ENCODE assay signal across 10 cellular contexts in genomic region chr19:18657590-18658365, GRCh38. TPM values are rescaled to one million over a fixed set of nuclear protein-coding genes. Genes with fewer than 3 reads are reported as not detected.
DNase-seq lines count a peak whose midpoint lies in the region; ATAC-seq and TF ChIP-seq lines count a peak whose summit lies in the region.
"Had no signal": no experiment of that assay in that cellular context is flagged by ENCODE, and none has a peak within 500 bp of the region (broad histone marks: within the 10 kb centered on the region; RNA-seq: fewer than 3 reads in every experiment).

No MANE protein-coding gene starts in this region.

- H3K4me3 Mint-ChIP-seq in CD8-positive, alpha-beta T cell, result no peak overlapping the region
- H3K4me3 Mint-ChIP-seq: stimulated activated naive CD8-positive, alpha-beta T cell treated with anti-CD3 and anti-CD28 coated beads, Interleukin-15, Interleukin-2, amounts not matched to agents 100 ng/mL and 50 ng/mL, for 24 hours had no signal

- no peak overlapping the region for H3K27ac Mint-ChIP-seq in CD8-positive, alpha-beta T cell

- peaks cover 0 to 45% (median 34%) of the 10 kb centered on the region in 4 donors for H3K4me1 ChIP-seq in sigmoid colon
- no peaks in the 10 kb centered on the region for H3K4me1 ChIP-seq in CD8-positive, alpha-beta T cell (ENCODE audit: insufficient read depth, low read length)

- H3K9me3 Mint-ChIP-seq in CD8-positive, alpha-beta T cell, result no peaks in the 10 kb centered on the region
- H3K9me3 Mint-ChIP-seq: stimulated activated naive CD8-positive, alpha-beta T cell treated with anti-CD3 and anti-CD28 coated beads, Interleukin-15, Interleukin-2, amounts not matched to agents 100 ng/mL and 50 ng/mL, for 24 hours had no signal

- 70 to 72% methylated on average over 20 of the region's 20 CpGs for WGBS in sigmoid colon, 2 donors

- peak in 2 of 4 donors; percentile 7 to 18 for TF ChIP-seq EP300 in sigmoid colon (IDR thresholded peaks at IDR 0.05)

- no peaks in the 10 kb centered on the region for H3K27me3 ChIP-seq in sigmoid colon
- no peaks in the 10 kb centered on the region for H3K27me3 ChIP-seq in CD8-positive, alpha-beta T cell (ENCODE audit: insufficient read depth, low read length)

- TF ChIP-seq CTCF in GM10266 (IDR thresholded peaks at IDR 0.05; ENCODE audit: control insufficient read depth, insufficient read depth, low read depth, missing control alignments) (no peak), RWPE1 (conservative IDR thresholded peaks at IDR 0.05; ENCODE audit: low read depth) (no peak), sigmoid colon (IDR thresholded peaks at IDR 0.05) (no peak)
- no peak for TF ChIP-seq CTCF in CD8-positive, alpha-beta T cell (IDR thresholded peaks at IDR 0.05)

- no peak for TF ChIP-seq POLR2A in sigmoid colon (IDR thresholded peaks at IDR 0.05)

- peaks cover 4% of the 10 kb centered on the region for H3K36me3 Mint-ChIP-seq in CD8-positive, alpha-beta T cell

- DNase-seq in GM10266 (ENCODE audit: extremely low spot score) (peak; percentile 84), RWPE1 (ENCODE audit: low spot score) (peak; percentile 45), glomerular visceral epithelial cell (ENCODE audit: extremely low spot score) (peak; percentile 67), sigmoid colon (peak; percentile 82), germinal center (ENCODE audit: low spot score) (no peak)
- no peak for DNase-seq in activated CD8-positive, alpha-beta memory T cell treated with anti-CD3 and anti-CD28 coated beads, Interleukin-2, amount 50 U/mL, for 4 hours
- no peak for DNase-seq in CD8-positive, alpha-beta T cell
- DNase-seq: activated T-cell treated with anti-CD3 and anti-CD28 coated beads for 4 hours had no signal

- H3K9me3 ChIP-seq in sigmoid colon, result no peaks in the 10 kb centered on the region
- H3K9me3 ChIP-seq in CD8-positive, alpha-beta T cell (ENCODE audit: low read length), result no peaks in the 10 kb centered on the region

- no peak overlapping the region for H3K4me3 ChIP-seq in sigmoid colon
- H3K4me3 ChIP-seq in CD8-positive, alpha-beta T cell (ENCODE audit: low read depth, low read length), result no peak overlapping the region

- CTCF ChIA-PET in RWPE1 (lab: Yijun Ruan, JAX), result no interaction called here
- CTCF ChIA-PET in CD8-positive, alpha-beta T cell (lab: Charles Lee), result no interaction called here

- H3K36me3 ChIP-seq in sigmoid colon, result no peaks in the 10 kb centered on the region
- no peaks in the 10 kb centered on the region for H3K36me3 ChIP-seq in CD8-positive, alpha-beta T cell (ENCODE audit: insufficient read depth, low read length)

- H3K4me1 Mint-ChIP-seq in CD8-positive, alpha-beta T cell (ENCODE audit: low read depth), result peaks cover 19% of the 10 kb centered on the region

- intact Hi-C loops in sigmoid colon (cut with DNase I), result loop anchor here (10.0 kb wide), 1 partner anchor 193 kb away; no protein-coding TSS in a partner anchor
- intact Hi-C loops in CD8-positive, alpha-beta T cell (cut with DNase I, micrococcal nuclease), result no loop called here

- H3K27ac ChIP-seq in RWPE1 (peak overlapping the region; percentile 57), sigmoid colon (peak overlapping the region; percentile 60 to 84 (median 68))
- H3K27ac ChIP-seq in CD8-positive, alpha-beta T cell (ENCODE audit: low read depth, low read length), result no peak overlapping the region

- POLR2A ChIA-PET in RWPE1 (lab: Yijun Ruan, JAX; ENCODE audit: low non-redundant PET), result no interaction called here
- POLR2A ChIA-PET in CD8-positive, alpha-beta T cell (lab: Charles Lee), result no interaction called here

- ATAC-seq in HG03045 (IDR thresholded peaks at IDR 0.05; ENCODE audit: unreplicated experiment), result no peak
- no peak for ATAC-seq in CD8-positive, alpha-beta T cell

- H3K27me3 Mint-ChIP-seq in CD8-positive, alpha-beta T cell (ENCODE audit: low read depth), result no peaks in the 10 kb centered on the region
- H3K27me3 Mint-ChIP-seq: stimulated activated naive CD8-positive, alpha-beta T cell treated with anti-CD3 and anti-CD28 coated beads, Interleukin-15, Interleukin-2, amounts not matched to agents 100 ng/mL and 50 ng/mL, for 24 hours had no signal

RNA-seq across cellular contexts. Expression of gene KLHL26, which starts 20.9 kb away (rescaled TPM):
- 1 to 10 TPM; 3.8 to 8.3 (median 5.9) TPM for total RNA-seq in sigmoid colon
- polyA plus RNA-seq in sigmoid colon, result 1 to 10 TPM; 1.6 to 4.8 (median 1.8) TPM
- 10 to 100 TPM; 21.4 to 26.4 TPM for total RNA-seq in CD8-positive, alpha-beta T cell

RNA-seq across cellular contexts. Expression of gene CRTC1, which starts 25.7 kb away (rescaled TPM):
- 1 to 10 TPM; 2.5 to 7.2 (median 4.6) TPM for total RNA-seq in sigmoid colon
- 1 to 10 TPM; 2.8 to 8.9 (median 3.6) TPM for polyA plus RNA-seq in sigmoid colon
- total RNA-seq in CD8-positive, alpha-beta T cell, result 1 to 10 TPM; 7.1 to 7.5 TPM

RNA-seq across cellular contexts. Expression of gene TMEM59L, which starts 45.1 kb away (rescaled TPM):
- total RNA-seq in sigmoid colon, result 1 to 10 TPM in 3 of 4 donors, under 1 TPM in 1; 0.82 to 6.4 (median 4.1) TPM
- 1 to 10 TPM in 1 of 3 donors, not detected in 2; 5.0 TPM for polyA plus RNA-seq in sigmoid colon
- not detected for total RNA-seq in CD8-positive, alpha-beta T cell

RNA-seq across cellular contexts. Expression of gene CRLF1, which starts 51.2 kb away (rescaled TPM):
- 10 to 100 TPM in 2 of 4 donors, 1 to 10 TPM in 1, under 1 TPM in 1; 0.82 to 28.8 (median 17.0) TPM for total RNA-seq in sigmoid colon
- 1 to 10 TPM in 1 of 3 donors, under 1 TPM in 1, not detected in 1; 0.60 to 6.8 TPM for polyA plus RNA-seq in sigmoid colon
- total RNA-seq in CD8-positive, alpha-beta T cell, result not detected

Comparison
In these comparisons a context has a peak if more than half of its experiments do, and no peak if none do; other contexts are left out.
1. DNase-seq: peak in GM10266 (single experiment), RWPE1 (single experiment), glomerular visceral epithelial cell (single experiment) and sigmoid colon (single experiment); none in activated CD8-positive, alpha-beta memory T cell treated with anti-CD3 and anti-CD28 coated beads, Interleukin-2, amount 50 U/mL, for 4 hours (single experiment), germinal center (single experiment) and CD8-positive, alpha-beta T cell (0 of 7).